In the genomic region with DNA sequence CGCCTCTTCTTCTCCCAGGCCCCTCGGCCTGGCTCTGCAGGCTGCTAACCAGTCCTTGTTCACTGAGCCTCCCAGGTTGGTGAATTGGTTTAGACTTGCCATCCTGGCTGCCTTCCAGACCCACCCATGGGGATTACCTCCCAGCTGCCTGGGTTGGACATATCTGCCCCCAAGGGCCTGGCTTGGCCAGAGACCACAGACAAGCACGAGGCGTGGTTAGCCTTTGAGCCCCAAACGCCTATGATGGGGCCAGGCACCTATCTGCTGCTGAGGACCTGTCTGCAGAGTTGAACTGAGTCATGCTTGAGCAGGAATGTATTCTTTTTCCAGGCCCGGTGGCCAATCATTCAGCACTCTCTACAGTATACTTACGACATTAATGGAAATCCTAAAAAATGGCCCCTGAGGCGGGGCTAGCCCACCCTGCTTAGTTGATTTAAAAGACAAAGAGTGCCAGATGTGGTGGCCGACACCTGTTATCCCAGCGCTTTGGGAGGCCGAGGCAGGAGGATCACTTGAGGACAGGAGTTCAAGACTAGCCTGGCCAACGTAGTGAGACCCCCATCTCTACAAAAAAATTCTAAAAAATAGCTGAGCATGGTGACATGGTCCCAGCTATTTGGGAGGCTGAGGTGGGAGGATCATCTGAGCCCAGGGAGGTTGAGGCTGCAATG, we compare ENCODE assay signal across 23 cellular contexts.
DNase-seq lines count a peak whose midpoint lies in the region; ATAC-seq, FAIRE-seq and TF ChIP-seq lines count a peak whose summit lies in the region.
"Had no signal": no experiment of that assay in that cellular context is flagged by ENCODE, and none has a peak within 500 bp of the region (broad histone marks: within the 10 kb centered on the region; RNA-seq: fewer than 3 reads in every experiment).

No MANE protein-coding gene starts in this region.

- H4K20me1 ChIP-seq in keratinocyte (ENCODE audit: control insufficient read depth, extremely low read depth, insufficient read depth, low read length): no peaks in the 10 kb centered on the region

- dilution Hi-C loops in keratinocyte (cut with MboI; ENCODE audit: extremely low pct_ligation_motif_present, low sequenced_read_pairs): no loop called here

- H2AFZ ChIP-seq in keratinocyte (ENCODE audit: control insufficient read depth, low read length): no peak overlapping the region

- H3K79me2 ChIP-seq in keratinocyte (ENCODE audit: control insufficient read depth, insufficient read depth, low read length): no peaks in the 10 kb centered on the region

- no peak overlapping the region for H3K4me3 ChIP-seq in keratinocyte (ENCODE audit: control insufficient read depth in 2 of 3, extremely low read depth in 1 of 3, insufficient read depth in 2 of 3, low read depth in 1 of 3, low read length in 3 of 3)
- H3K4me3 ChIP-seq: prostate gland, SK-N-MC, tibial nerve had no signal

- peaks cover 7% of the 10 kb centered on the region for H3K4me1 ChIP-seq in keratinocyte (ENCODE audit: control insufficient read depth, extremely low read depth, insufficient read depth, low read length)
- H3K4me1 ChIP-seq: prostate gland had no signal

- peaks cover 17% of the 10 kb centered on the region for H3K27me3 ChIP-seq in keratinocyte (ENCODE audit: control insufficient read depth, extremely low read depth, insufficient read depth, low read length)
- H3K27me3 ChIP-seq: ascending aorta, tibial nerve had no signal

- ATAC-seq in HG03025 (IDR thresholded peaks at IDR 0.05; ENCODE audit: low FRiP score, unreplicated experiment): no peak
- ATAC-seq: left colon had no signal

- no peak overlapping the region for H3K9ac ChIP-seq in keratinocyte (ENCODE audit: control insufficient read depth, extremely low read depth, insufficient read depth, low read length)

- no peak overlapping the region for H3K27ac ChIP-seq in keratinocyte (ENCODE audit: control insufficient read depth, insufficient read depth, low read length)
- H3K27ac ChIP-seq: prostate gland, SK-N-MC, tibial nerve had no signal

- TF ChIP-seq CTCF in keratinocyte (optimal IDR thresholded peaks at IDR 0.05 in 1 of 3, IDR thresholded peaks at IDR 0.05 in 1 of 3, conservative IDR thresholded peaks at IDR 0.05 in 1 of 3; ENCODE audit: extremely low read depth in 1 of 3, insufficient read depth in 2 of 3, low read length in 3 of 3): no peak

- H3K9me1 ChIP-seq in keratinocyte (ENCODE audit: control insufficient read depth, extremely low read depth, insufficient read depth, low read length): no peaks in the 10 kb centered on the region

- DNase-seq in EL (peak; percentile 21), LoVo (ENCODE audit: low spot score) (peak; percentile 1), amniotic epithelial cell (ENCODE audit: low read depth) (peak; percentile 39), keratinocyte (ENCODE audit: low read depth, low spot score) (peak; percentile 85), H4 (ENCODE audit: low spot score) (no peak), cerebellar nuclear complex (lab: John Stamatoyannopoulos, UW) (no peak), NCI-H2107 treated with DMSO at 0.1 percent for 48 hours (lab: John Stamatoyannopoulos, UW; ENCODE audit: unreplicated experiment) (no peak)
- DNase-seq: activated naive CD4-positive, alpha-beta T cell treated with anti-CD3 and anti-CD28 coated beads, Interleukin-2, amount 10 ng/mL, durations not matched to agents 7 days and 5 days; CD4-positive, CD25-positive, alpha-beta regulatory T cell; DMS53; effector memory CD4-positive, alpha-beta T cell; glutamatergic neuron; H9; left colon; midbrain; NCI-H146; NCI-H2171; stimulated activated naive CD4-positive, alpha-beta T cell had no signal

- H3K4me2 ChIP-seq in keratinocyte (ENCODE audit: control insufficient read depth, extremely low read depth, insufficient read depth, low read depth, low read length): peak overlapping the region; percentile 22

- no peaks in the 10 kb centered on the region for H3K9me3 ChIP-seq in keratinocyte (ENCODE audit: control insufficient read depth, low read depth, low read length)
- H3K9me3 ChIP-seq: ascending aorta, prostate gland, tibial nerve had no signal

- peak; percentile 92 for FAIRE-seq in keratinocyte (lab: Jason Lieb, UNC)

- no peaks in the 10 kb centered on the region for H3K36me3 ChIP-seq in keratinocyte (ENCODE audit: control insufficient read depth in 2 of 2, extremely low read depth in 1 of 2, insufficient read depth in 2 of 2, low read length in 2 of 2)
- H3K36me3 ChIP-seq: ascending aorta, prostate gland, tibial nerve had no signal

Comparison
In these comparisons a context has a peak if more than half of its experiments do, and no peak if none do; other contexts are left out.
1. DNase-seq: peak in EL (single experiment), LoVo (single experiment), amniotic epithelial cell (single experiment) and keratinocyte (single experiment); none in H4 (single experiment), cerebellar nuclear complex (0 of 2) and NCI-H2107 treated with DMSO at 0.1 percent for 48 hours (single experiment).